In the genomic region with DNA sequence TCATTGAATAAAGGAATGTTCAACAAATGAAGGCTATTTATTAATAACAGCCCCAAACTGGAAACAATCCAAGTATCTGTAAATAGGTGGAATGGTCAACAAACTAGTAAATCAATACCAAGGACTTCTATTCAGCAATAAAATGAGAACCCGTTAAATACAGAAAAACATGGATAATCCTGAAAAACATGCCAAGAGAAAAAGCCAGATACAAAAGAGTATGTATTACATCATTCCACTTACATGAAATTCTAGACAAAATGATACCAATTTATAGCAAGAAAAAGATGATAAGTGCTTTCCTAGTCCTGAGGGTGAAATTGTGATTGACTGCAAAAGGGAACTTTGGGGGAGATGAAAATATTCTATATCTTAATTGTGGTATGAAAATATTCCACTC, we compare ENCODE assay signal across 10 cellular contexts. TPM values are rescaled to one million over a fixed set of nuclear protein-coding genes. Genes with fewer than 3 reads are reported as not detected.
DNase-seq lines count a peak whose midpoint lies in the region; ATAC-seq and TF ChIP-seq lines count a peak whose summit lies in the region.
"Had no signal": no experiment of that assay in that cellular context is flagged by ENCODE, and none has a peak within 500 bp of the region (broad histone marks: within the 10 kb centered on the region; RNA-seq: fewer than 3 reads in every experiment).

No MANE protein-coding gene starts in this region.

- no peaks in the 10 kb centered on the region for H3K27me3 ChIP-seq in suprapubic skin

- no peak for TF ChIP-seq EP300 in suprapubic skin (IDR thresholded peaks at IDR 0.05)

- H3K36me3 Mint-ChIP-seq in activated T-cell treated with anti-CD3 and anti-CD28 coated beads, Interleukin-2, amount 50 U/mL, for 4 hours (ENCODE audit: insufficient read depth), result peaks cover 8% of the 10 kb centered on the region
- H3K36me3 Mint-ChIP-seq in activated CD8-positive, alpha-beta T cell treated with anti-CD3 and anti-CD28 coated beads for 36 hours (ENCODE audit: low read depth), result peaks cover 26% of the 10 kb centered on the region
- peaks cover 4 to 11% (median 10%) of the 10 kb centered on the region in 3 donors for H3K36me3 Mint-ChIP-seq in immature natural killer cell

- H3K9me3 Mint-ChIP-seq in activated T-cell treated with anti-CD3 and anti-CD28 coated beads, Interleukin-2, amount 50 U/mL, for 4 hours, result no peaks in the 10 kb centered on the region
- H3K9me3 Mint-ChIP-seq in activated CD8-positive, alpha-beta T cell treated with anti-CD3 and anti-CD28 coated beads for 36 hours, result no peaks in the 10 kb centered on the region
- peaks cover 0 to 2% (median 0%) of the 10 kb centered on the region in 6 donors for H3K9me3 Mint-ChIP-seq in immature natural killer cell

- CTCF ChIA-PET in activated CD8-positive, alpha-beta T cell treated with anti-CD3 and anti-CD28 coated beads for 36 hours (lab: Charles Lee), result no interaction called here

- H3K4me1 ChIP-seq in suprapubic skin, result peaks cover 45% of the 10 kb centered on the region

- TF ChIP-seq CTCF in activated CD8-positive, alpha-beta T cell treated with anti-CD3 and anti-CD28 coated beads for 36 hours (IDR thresholded peaks at IDR 0.05), result no peak
- TF ChIP-seq CTCF in suprapubic skin (IDR thresholded peaks at IDR 0.05), result no peak

- H3K27me3 Mint-ChIP-seq in activated T-cell treated with anti-CD3 and anti-CD28 coated beads, Interleukin-2, amount 50 U/mL, for 4 hours (ENCODE audit: low read depth), result no peaks in the 10 kb centered on the region
- no peaks in the 10 kb centered on the region for H3K27me3 Mint-ChIP-seq in activated CD8-positive, alpha-beta T cell treated with anti-CD3 and anti-CD28 coated beads for 36 hours
- H3K27me3 Mint-ChIP-seq in immature natural killer cell (ENCODE audit: low read depth in 3 of 3), result peaks cover 20 to 25% (median 25%) of the 10 kb centered on the region in 3 donors

- intact Hi-C loops in activated CD8-positive, alpha-beta T cell treated with anti-CD3 and anti-CD28 coated beads for 36 hours (cut with micrococcal nuclease), result loop anchor here (10.0 kb wide), 1 partner anchor 288 kb away; no protein-coding TSS in a partner anchor

- peak overlapping the region; percentile 94 for H3K4me3 ChIP-seq in suprapubic skin

- no peak for TF ChIP-seq POLR2A in suprapubic skin (IDR thresholded peaks at IDR 0.05)

- POLR2A ChIA-PET in activated CD8-positive, alpha-beta T cell treated with anti-CD3 and anti-CD28 coated beads for 36 hours (lab: Charles Lee), result interaction anchor here (0.7 kb wide), 1 partner anchor 698 kb away, joined by 3 read pairs; no protein-coding TSS in a partner anchor

- no peak for ATAC-seq in activated T-cell treated with anti-CD3 and anti-CD28 coated beads, Interleukin-2, amount 50 U/mL, for 4 hours
- ATAC-seq in activated CD8-positive, alpha-beta T cell treated with anti-CD3 and anti-CD28 coated beads for 36 hours, result no peak
- ATAC-seq in GM21447 (IDR thresholded peaks at IDR 0.05; ENCODE audit: unreplicated experiment), result no peak

- peaks cover 3% of the 10 kb centered on the region for H3K36me3 ChIP-seq in suprapubic skin

- WGBS in suprapubic skin, result 27% methylated on average over 1 of the region's 1 CpG

- H3K27ac Mint-ChIP-seq in activated CD8-positive, alpha-beta T cell treated with anti-CD3 and anti-CD28 coated beads for 36 hours, result peak overlapping the region; percentile 66
- H3K27ac Mint-ChIP-seq in immature natural killer cell, result peak overlapping the region; percentile 5 to 100 (median 66)

- peaks cover 63% of the 10 kb centered on the region for H3K4me1 Mint-ChIP-seq in activated T-cell treated with anti-CD3 and anti-CD28 coated beads, Interleukin-2, amount 50 U/mL, for 4 hours (ENCODE audit: low read depth)
- peaks cover 58% of the 10 kb centered on the region for H3K4me1 Mint-ChIP-seq in activated CD8-positive, alpha-beta T cell treated with anti-CD3 and anti-CD28 coated beads for 36 hours (ENCODE audit: low read depth)
- peaks cover 72 to 90% of the 10 kb centered on the region in 2 donors for H3K4me1 Mint-ChIP-seq in immature natural killer cell

- H3K9me3 ChIP-seq in suprapubic skin, result no peaks in the 10 kb centered on the region

- peak overlapping the region; percentile 14 for H3K4me3 Mint-ChIP-seq in activated T-cell treated with anti-CD3 and anti-CD28 coated beads, Interleukin-2, amount 50 U/mL, for 4 hours
- peak overlapping the region; percentile 90 for H3K4me3 Mint-ChIP-seq in activated CD8-positive, alpha-beta T cell treated with anti-CD3 and anti-CD28 coated beads for 36 hours
- H3K4me3 Mint-ChIP-seq in immature natural killer cell, result peak overlapping the region; percentile 7 to 98 (median 49)

- DNase-seq in activated T-cell treated with anti-CD3 and anti-CD28 coated beads, Interleukin-2, amount 50 U/mL, for 4 hours, result no peak
- DNase-seq in activated T-cell treated with anti-CD3 and anti-CD28 coated beads for 4 hours (no peak), immature natural killer cell (no peak), suprapubic skin (ENCODE audit: low spot score in 2 of 2) (no peak), iPS-NIHi7 (ENCODE audit: extremely low spot score) (no peak), amniotic stem cell (lab: John Stamatoyannopoulos, UW) (no peak)
- no peak for DNase-seq in activated CD8-positive, alpha-beta T cell treated with anti-CD3 and anti-CD28 coated beads for 36 hours
- DNase-seq: activated gamma-delta T cell treated with Interleukin-2 at 50 U/mL for 16 hours; stimulated activated CD4-positive, alpha-beta T cell treated with anti-CD3 and anti-CD28 coated beads, Interleukin-2, amount 100 ng/mL, for 48 hours had no signal

- H3K27ac ChIP-seq in suprapubic skin, result no peak overlapping the region

RNA-seq across cellular contexts. Expression of a gene that starts 3.1 kb away (rescaled TPM):
- total RNA-seq in activated T-cell treated with anti-CD3 and anti-CD28 coated beads, Interleukin-2, amount 50 U/mL, for 4 hours, result 10 to 100 TPM; 27.6 to 33.7 (median 28.8) TPM
- total RNA-seq in activated CD8-positive, alpha-beta T cell treated with anti-CD3 and anti-CD28 coated beads for 36 hours, result 10 to 100 TPM; 65.2 to 67.4 TPM
- 10 to 100 TPM; 54.1 to 84.0 (median 73.1) TPM for polyA plus RNA-seq in immature natural killer cell
- 10 to 100 TPM; 43.5 to 68.1 (median 65.0) TPM for total RNA-seq in suprapubic skin

Comparison
In these comparisons a context has a peak if more than half of its experiments do, and no peak if none do; other contexts are left out.
1. H3K4me3 Mint-ChIP-seq: peak in every context shown above with its lines; median percentile 90 in activated CD8-positive, alpha-beta T cell treated with anti-CD3 and anti-CD28 coated beads for 36 hours; 49 in immature natural killer cell; 14 in activated T-cell treated with anti-CD3 and anti-CD28 coated beads, Interleukin-2, amount 50 U/mL, for 4 hours.